In genomic region chr5:95035891-95036675, GRCh38 we compare ENCODE assay signal across 12 cellular contexts.
A peak's percentile ranks its signal among the peaks of the same experiment; 100 is the strongest.
DNase-seq lines count a peak whose midpoint lies in the region; ATAC-seq, FAIRE-seq and TF ChIP-seq lines count a peak whose summit lies in the region.
"Had no signal": no experiment of that assay in that cellular context is flagged by ENCODE, and none has a peak within 500 bp of the region (broad histone marks: within the 10 kb centered on the region; RNA-seq: fewer than 3 reads in every experiment).

No MANE protein-coding gene starts in this region.

- no peak overlapping the region for H3K9ac ChIP-seq in GM12878 (ENCODE audit: control insufficient read depth, insufficient read depth, low read length)

- intact Hi-C loops in GM12878 (cut with micrococcal nuclease; ENCODE audit: unreplicated experiment): no loop called here

- DNase-seq in GM12878 (ENCODE audit: low read depth, low spot score) (no peak), small intestine (no peak), activated gamma-delta T cell (lab: John Stamatoyannopoulos, UW) (no peak)
- DNase-seq: activated naive CD8-positive, alpha-beta T cell treated with anti-CD3 and anti-CD28 coated beads, Interleukin-2, amount 50 U/mL, for 24 hours; DMS153; NCI-H1930 had no signal

- H3K4me1 ChIP-seq in GM12878 (ENCODE audit: control insufficient read depth, insufficient read depth, low read length): no peaks in the 10 kb centered on the region
- H3K4me1 ChIP-seq in small intestine (ENCODE audit: control insufficient read depth in 2 of 2, insufficient read depth in 1 of 2, low read depth in 1 of 2, low read length in 1 of 2): no peaks in the 10 kb centered on the region

- TF ChIP-seq POLR2A in GM12878 (IDR thresholded peaks at IDR 0.05; ENCODE audit: low read depth, low read length): no peak

- H3K4me3 ChIP-seq in GM12878 (no peak overlapping the region), small intestine (ENCODE audit: low read depth in 1 of 2, low read length in 2 of 2) (no peak overlapping the region)
- H3K4me3 ChIP-seq: skin epidermis had no signal

- peak; percentile 60 for ATAC-seq in GM19438 (IDR thresholded peaks at IDR 0.05; ENCODE audit: low read depth, unreplicated experiment)
- peak; percentile 60 for ATAC-seq in HG03520 (IDR thresholded peaks at IDR 0.05; ENCODE audit: unreplicated experiment)
- peak; percentile 74 for ATAC-seq in GM12878
- no peak for ATAC-seq in HG03097 (IDR thresholded peaks at IDR 0.05; ENCODE audit: low FRiP score, unreplicated experiment)
- ATAC-seq in GM19351 (IDR thresholded peaks at IDR 0.05; ENCODE audit: unreplicated experiment): no peak
- ATAC-seq: activated naive CD8-positive, alpha-beta T cell treated with anti-CD3 and anti-CD28 coated beads, Interleukin-2, amount 50 U/mL, for 24 hours; left lobe of liver had no signal

- no peak overlapping the region for H3K27ac ChIP-seq in GM12878 (ENCODE audit: control insufficient read depth, insufficient read depth)
- H3K27ac ChIP-seq in small intestine (ENCODE audit: low read depth in 1 of 2, low read length in 1 of 2): no peak overlapping the region
- H3K27ac ChIP-seq: skin epidermis had no signal

- in situ Hi-C loops in GM12878 (cut with MboI): no loop called here

- H3K36me3 ChIP-seq in GM12878 (ENCODE audit: control insufficient read depth in 2 of 2, insufficient read depth in 2 of 2, low read length in 1 of 2) (no peaks in the 10 kb centered on the region), small intestine (ENCODE audit: control insufficient read depth in 2 of 2, insufficient read depth in 2 of 2, low read length in 2 of 2) (no peaks in the 10 kb centered on the region)

- H3K27me3 ChIP-seq in GM12878 (replicated peaks in 1 of 2; ENCODE audit: control insufficient read depth in 2 of 2, insufficient read depth in 2 of 2, low read length in 1 of 2) (no peaks in the 10 kb centered on the region), small intestine (ENCODE audit: control insufficient read depth in 2 of 2, insufficient read depth in 2 of 2, low read length in 2 of 2) (no peaks in the 10 kb centered on the region)

- no peak for TF ChIP-seq RAD21 in GM12878 (IDR thresholded peaks at IDR 0.05; ENCODE audit: insufficient read depth, low read depth, low read length)

- no TSS peak for BruUV-seq in GM12878 (replicated peaks; lab: Mats Ljungman, UMichigan)

- no peak for TF ChIP-seq EP300 in GM12878 (IDR thresholded peaks at IDR 0.05; ENCODE audit: borderline replicate concordance in 1 of 2, control insufficient read depth in 1 of 2, low read depth in 2 of 2, low read length in 2 of 2)

- peaks cover 15% of the 10 kb centered on the region for H3K9me3 ChIP-seq in GM12878 (replicated peaks; ENCODE audit: control insufficient read depth, insufficient read depth, low read length)
- H3K9me3 ChIP-seq in small intestine (ENCODE audit: control insufficient read depth, low read depth): no peaks in the 10 kb centered on the region

- H3K79me2 ChIP-seq in GM12878 (ENCODE audit: control insufficient read depth, insufficient read depth, low read length): peaks cover 12% of the 10 kb centered on the region

- POLR2A ChIA-PET in GM12878 (lab: Charles Lee): interaction anchor here (1.0 kb wide), 1 partner anchor 46 kb away, joined by 3 read pairs; no protein-coding TSS in a partner anchor

- CTCF ChIA-PET in GM12878 (lab: Yijun Ruan, JAX): interaction anchor here (1.0 to 1.3 kb wide), 4 partner anchors 8 to 43 kb away, joined by 3 to 5 read pairs (median 3); no protein-coding TSS in a partner anchor

- SMC1A ChIA-PET in GM12878 (lab: Charles Lee; ENCODE audit: uncharacterized antibody, unreplicated experiment): interaction anchor here (0.6 to 2.3 kb wide), 9 partner anchors 9 to 596 kb away, joined by 3 to 9 read pairs (median 4); no protein-coding TSS in a partner anchor

- H4K20me1 ChIP-seq in GM12878 (ENCODE audit: control insufficient read depth, insufficient read depth): no peaks in the 10 kb centered on the region

- WGBS in GM12878 (ENCODE audit: insufficient coverage, insufficient replicate concordance, low lambda C conversion rate, missing lambda C conversion rate): 27% methylated on average over 7 of the region's 7 CpGs
- WGBS in small intestine, 3 donors: 57 to 70% (median 62%) methylated on average over 7 of the region's 7 CpGs

- H2AFZ ChIP-seq in GM12878 (ENCODE audit: control insufficient read depth, low read depth, low read length): no peak overlapping the region

- no peak for TF ChIP-seq CTCF in GM12878 (IDR thresholded peaks at IDR 0.05 in 2 of 3, conservative IDR thresholded peaks at IDR 0.05 in 1 of 3; ENCODE audit: control insufficient read depth in 2 of 3, extremely low read depth in 1 of 3, insufficient read depth in 1 of 3, low read depth in 3 of 3, low read length in 3 of 3)

- RAD21 ChIA-PET in GM12878 (lab: Charles Lee; ENCODE audit: unreplicated experiment): interaction anchor here (0.6 to 0.9 kb wide), 2 partner anchors 8 to 23 kb away, joined by 3 read pairs; no protein-coding TSS in a partner anchor

- FAIRE-seq in GM12878 (lab: Jason Lieb, UNC) (no peak), small intestine (lab: Jason Lieb, UNC) (peak; percentile 44)

- no peak overlapping the region for H3K4me2 ChIP-seq in GM12878 (ENCODE audit: control insufficient read depth, insufficient read depth)

TF ChIP-seq in GM12878, 131 proteins besides CTCF, POLR2A, EP300 and RAD21:
- TF ChIP-seq RAD51 (IDR thresholded peaks at IDR 0.05) (no peak), NBN (IDR thresholded peaks at IDR 0.05) (no peak), BHLHE40 (IDR thresholded peaks at IDR 0.05; ENCODE audit: borderline replicate concordance in 1 of 2, low read depth in 2 of 2, low read length in 1 of 2) (no peak)

Comparison
In these comparisons a context has a peak if more than half of its experiments do, and no peak if none do; other contexts are left out.
1. ATAC-seq: peak in GM19438 (single experiment), HG03520 (single experiment) and GM12878 (single experiment); none in HG03097 (single experiment) and GM19351 (single experiment).